Comparison of ENCODE assay signal across 9 cellular contexts in the genomic region with DNA sequence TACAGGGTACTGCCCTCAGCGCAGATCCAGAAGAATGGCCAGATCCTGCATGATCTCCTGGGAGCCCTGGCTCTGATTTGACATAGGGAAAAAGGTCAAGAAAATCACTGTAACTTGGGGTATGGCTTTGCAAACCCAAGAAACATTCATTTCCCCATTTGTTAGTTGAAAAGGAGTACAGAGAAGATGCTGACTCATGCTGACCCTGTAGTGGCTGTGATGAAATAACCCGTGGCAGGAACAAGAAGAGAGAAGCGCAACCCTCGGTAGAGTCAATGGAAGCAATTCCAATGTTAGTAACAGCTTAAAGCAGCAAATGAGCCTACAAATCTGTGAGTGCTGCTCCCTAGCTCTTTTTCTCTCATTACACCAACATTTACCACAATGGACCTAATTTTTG.
DNase-seq lines count a peak whose midpoint lies in the region; ATAC-seq and TF ChIP-seq lines count a peak whose summit lies in the region.
"Had no signal": no experiment of that assay in that cellular context is flagged by ENCODE, and none has a peak within 500 bp of the region (broad histone marks: within the 10 kb centered on the region; RNA-seq: fewer than 3 reads in every experiment).

No MANE protein-coding gene starts in this region.

- H3K9me3 ChIP-seq in neural progenitor cell (ENCODE audit: low read depth), result no peaks in the 10 kb centered on the region

- in situ Hi-C loops in GM13976 (cut with MboI; ENCODE audit: low sequenced_read_pairs, unreplicated experiment), result no loop called here
- in situ Hi-C loops in GM13977 (cut with MboI; ENCODE audit: low pct_unique_long_range_greater_than_20kb, low sequenced_read_pairs, unreplicated experiment), result no loop called here

- no peak overlapping the region for H3K4me3 Mint-ChIP-seq in neural progenitor cell

- no peak overlapping the region for H3K4me2 ChIP-seq in neural progenitor cell

- DNase-seq in EH (ENCODE audit: low read depth) (peak; percentile 60), choroid plexus epithelial cell (ENCODE audit: low read depth) (peak; percentile 88), neural progenitor cell (ENCODE audit: low spot score) (no peak), retina (no peak), GM13976 (ENCODE audit: low spot score) (no peak), GM13977 (ENCODE audit: low spot score) (no peak), DMS79 (lab: John Stamatoyannopoulos, UW) (no peak)

- no peak for TF ChIP-seq CTCF in choroid plexus epithelial cell (conservative IDR thresholded peaks at IDR 0.05; ENCODE audit: low read depth, low read length)
- no peak for TF ChIP-seq CTCF in neural progenitor cell (IDR thresholded peaks at IDR 0.05)
- no peak for TF ChIP-seq CTCF in GM13976 (IDR thresholded peaks at IDR 0.05; ENCODE audit: borderline replicate concordance, control extremely low read depth, extremely low read depth, insufficient read depth, missing control alignments)
- TF ChIP-seq CTCF in GM13977 (IDR thresholded peaks at IDR 0.05; ENCODE audit: extremely low read depth, insufficient read depth, missing control alignments), result no peak

- H3K27ac ChIP-seq in neural progenitor cell, result no peak overlapping the region
- H3K27ac ChIP-seq: VCaP had no signal

- no peaks in the 10 kb centered on the region for H3K36me3 Mint-ChIP-seq in neural progenitor cell

- no peak overlapping the region for H3K9ac ChIP-seq in neural progenitor cell

- H3K9me3 Mint-ChIP-seq in neural progenitor cell, result no peaks in the 10 kb centered on the region

- no peak overlapping the region for H3K27ac Mint-ChIP-seq in neural progenitor cell

- H3K27me3 Mint-ChIP-seq in neural progenitor cell (ENCODE audit: insufficient read depth, low read depth), result no peaks in the 10 kb centered on the region

- H3K4me1 ChIP-seq in neural progenitor cell, result no peaks in the 10 kb centered on the region

- H3K36me3 ChIP-seq in neural progenitor cell, result no peaks in the 10 kb centered on the region

- H3K27me3 ChIP-seq in neural progenitor cell, result no peaks in the 10 kb centered on the region

- H3K79me2 ChIP-seq in neural progenitor cell (ENCODE audit: low read depth), result no peaks in the 10 kb centered on the region

- H3F3A ChIP-seq in neural progenitor cell (ENCODE audit: low read depth), result no peaks in the 10 kb centered on the region

- H3K4me1 Mint-ChIP-seq in neural progenitor cell, result no peaks in the 10 kb centered on the region

- H2AFZ ChIP-seq in neural progenitor cell (replicated peaks), result peak overlapping the region; percentile 26

- H3K4me3 ChIP-seq in choroid plexus epithelial cell (ENCODE audit: low read depth, low read length) (no peak overlapping the region), neural progenitor cell (no peak overlapping the region)

- H4K20me1 ChIP-seq in neural progenitor cell (ENCODE audit: low read depth), result no peaks in the 10 kb centered on the region

- ATAC-seq in HG03565 (IDR thresholded peaks at IDR 0.05; ENCODE audit: unreplicated experiment), result peak; percentile 74

Comparison
In these comparisons a context has a peak if more than half of its experiments do, and no peak if none do; other contexts are left out.
1. DNase-seq: peak in EH (single experiment) and choroid plexus epithelial cell (single experiment); none in neural progenitor cell (single experiment), retina (single experiment), GM13976 (single experiment), GM13977 (single experiment) and DMS79 (single experiment).